Comparison of ENCODE assay signal across 22 cellular contexts in genomic region chr3:127568604-127569003, GRCh38.
"Had no signal": no experiment of that assay in that cellular context is flagged by ENCODE, and none has a peak within 500 bp of the region (broad histone marks: within the 10 kb centered on the region; RNA-seq: fewer than 3 reads in every experiment).

No MANE protein-coding gene starts in this region.

- H3K4me3 ChIP-seq: body of pancreas, gastroesophageal sphincter, heart left ventricle, pancreas, psoas muscle, right atrium auricular region, thyroid gland had no signal

- H3K4me1 ChIP-seq: body of pancreas, pancreas, right atrium auricular region had no signal

- DNase-seq: activated CD4-positive, alpha-beta T cell treated with anti-CD3 and anti-CD28 coated beads, Interleukin-2, amount 10 ng/mL, durations not matched to agents 24 days and 14 days; activated CD8-positive, alpha-beta memory T cell treated with anti-CD3 and anti-CD28 coated beads, Interleukin-2, amount 10 ng/mL, durations not matched to agents 7 days and 5 days; activated CD8-positive, alpha-beta T cell treated with anti-CD3 and anti-CD28 coated beads for 36 hours; activated gamma-delta T cell; activated naive CD4-positive, alpha-beta T cell treated with anti-CD3 and anti-CD28 coated beads, Interleukin-2, amount 50 U/mL, for 16 hours; activated T-cell treated with anti-CD3 and anti-CD28 coated beads for 4 hours; anterior cingulate cortex; body of pancreas; left cardiac atrium; psoas muscle; stimulated activated CD4-positive, alpha-beta T cell treated with anti-CD3 and anti-CD28 coated beads, Interleukin-4, amount 100 ng/mL, for 24 hours; stimulated activated naive CD4-positive, alpha-beta T cell treated with Interleukin-2 at 50 U/mL for 16 hours; substantia nigra; thyroid gland had no signal

- H3K27me3 ChIP-seq: body of pancreas, gastroesophageal sphincter, heart left ventricle, neutrophil, pancreas, right atrium auricular region, thyroid gland had no signal

- H3K27ac ChIP-seq: body of pancreas, epithelial cell of prostate, gastroesophageal sphincter, heart left ventricle, neutrophil, pancreas, psoas muscle, right atrium auricular region, thyroid gland, VCaP had no signal

- ATAC-seq: activated CD8-positive, alpha-beta memory T cell treated with anti-CD3 and anti-CD28 coated beads, Interleukin-2, amount 10 ng/mL, durations not matched to agents 7 days and 5 days; activated CD8-positive, alpha-beta T cell treated with anti-CD3 and anti-CD28 coated beads for 36 hours; body of pancreas; gastroesophageal sphincter; heart left ventricle; left cardiac atrium; natural killer cell treated with Interleukin-12 subunit alpha and Interleukin-12 subunit beta and Interleukin-15 and Interleukin-18, amount 100 ng/mL, for 72 hours; pancreas had no signal

- H3K9me3 ChIP-seq: body of pancreas, gastroesophageal sphincter, heart left ventricle, neutrophil, pancreas, psoas muscle, right atrium auricular region, thyroid gland had no signal
